Comparison of ENCODE assay signal across 32 cellular contexts in genomic region chr7:27051451-27051850, GRCh38. TPM values are rescaled to one million over a fixed set of nuclear protein-coding genes. Genes with fewer than 3 reads are reported as not detected.
"Had no signal": no experiment of that assay in that cellular context is flagged by ENCODE, and none has a peak within 500 bp of the region (broad histone marks: within the 10 kb centered on the region; RNA-seq: fewer than 3 reads in every experiment).

No MANE protein-coding gene starts in this region.

- H3K4me3 ChIP-seq: ascending aorta, body of pancreas, breast epithelium, Peyer's patch had no signal

- DNase-seq: activated CD4-positive, alpha-beta T cell treated with anti-CD3 and anti-CD28 coated beads, Interleukin-2, amount 10 ng/mL, durations not matched to agents 24 days and 14 days; activated CD4-positive, alpha-beta T cell treated with anti-CD3 and anti-CD28 coated beads, Interleukin-2, amount 50 U/mL, for 4 hours; activated CD4-positive, CD25-positive, alpha-beta regulatory T cell; activated CD8-positive, alpha-beta T cell treated with anti-CD3 and anti-CD28 coated beads for 36 hours; activated gamma-delta T cell; activated naive CD4-positive, alpha-beta T cell treated with Interleukin-2 at 50 U/mL for 16 hours; activated naive CD8-positive, alpha-beta T cell treated with anti-CD3 and anti-CD28 coated beads, Interleukin-2, amount 10 ng/mL, durations not matched to agents 7 days and 5 days; activated T-cell treated with anti-CD3 and anti-CD28 coated beads, Interleukin-2, amount 50 U/mL, for 24 hours; amygdala; body of pancreas; NCI-H1092 treated with DMSO at 0.1 percent for 48 hours; NCI-H1417; NCI-H146; NCI-H187; NCI-H2029 treated with DMSO at 0.1 percent for 48 hours; NCI-H2107; NCI-H2171; NCI-H510A; NCI-H526; NCI-H748 treated with DMSO at 0.1 percent for 48 hours; NK-92 treated with Interleukin-12 subunit alpha and Interleukin-12 subunit beta, amount 100 ng/mL, for 24 hours; PC-3; Peyer's patch; RPMI8226; T1000; WERI-Rb-1 had no signal

- ATAC-seq: activated CD8-positive, alpha-beta T cell treated with anti-CD3 and anti-CD28 coated beads for 36 hours; body of pancreas; PC-3 had no signal

RNA-seq across cellular contexts. Expression of gene HOXA1, which starts 44.3 kb away (rescaled TPM):
- total RNA-seq: ascending aorta, body of pancreas had no signal

RNA-seq across cellular contexts. Expression of gene HOXA2, which starts 51.0 kb away (rescaled TPM):
- total RNA-seq: activated CD4-positive, alpha-beta T cell treated with anti-CD3 and anti-CD28 coated beads, Interleukin-2, amount 10 ng/mL, durations not matched to agents 24 days and 14 days; activated CD8-positive, alpha-beta memory T cell treated with anti-CD3 and anti-CD28 coated beads for 36 hours; activated CD8-positive, alpha-beta T cell treated with anti-CD3 and anti-CD28 coated beads for 36 hours; activated naive CD8-positive, alpha-beta T cell treated with anti-CD3 and anti-CD28 coated beads, Interleukin-2, amount 10 ng/mL, durations not matched to agents 7 days and 5 days; activated T-helper 2 cell treated with anti-CD3 and anti-CD28 coated beads, Interferon-gamma antibody, Interleukin-2, Interleukin-4, amounts not matched to agents 10 μg/mL and 5 μg/mL and 100 μg/mL, durations not matched to agents 14 hours and 24 hours and 36 hours; T-helper 1 cell treated with Interleukin-12 subunit alpha and Interleukin-12 subunit beta and Interleukin-4 antibody, amounts not matched to agents 30 ng/mL and 1 ng/mL, for 36 hours; T-helper 2 cell treated with Interferon-gamma antibody and Interleukin-4, amounts not matched to agents 100 ng/mL and 5 ng/mL, for 36 hours had no signal
